Comparison of ENCODE assay signal across 8 cellular contexts in the genomic region with DNA sequence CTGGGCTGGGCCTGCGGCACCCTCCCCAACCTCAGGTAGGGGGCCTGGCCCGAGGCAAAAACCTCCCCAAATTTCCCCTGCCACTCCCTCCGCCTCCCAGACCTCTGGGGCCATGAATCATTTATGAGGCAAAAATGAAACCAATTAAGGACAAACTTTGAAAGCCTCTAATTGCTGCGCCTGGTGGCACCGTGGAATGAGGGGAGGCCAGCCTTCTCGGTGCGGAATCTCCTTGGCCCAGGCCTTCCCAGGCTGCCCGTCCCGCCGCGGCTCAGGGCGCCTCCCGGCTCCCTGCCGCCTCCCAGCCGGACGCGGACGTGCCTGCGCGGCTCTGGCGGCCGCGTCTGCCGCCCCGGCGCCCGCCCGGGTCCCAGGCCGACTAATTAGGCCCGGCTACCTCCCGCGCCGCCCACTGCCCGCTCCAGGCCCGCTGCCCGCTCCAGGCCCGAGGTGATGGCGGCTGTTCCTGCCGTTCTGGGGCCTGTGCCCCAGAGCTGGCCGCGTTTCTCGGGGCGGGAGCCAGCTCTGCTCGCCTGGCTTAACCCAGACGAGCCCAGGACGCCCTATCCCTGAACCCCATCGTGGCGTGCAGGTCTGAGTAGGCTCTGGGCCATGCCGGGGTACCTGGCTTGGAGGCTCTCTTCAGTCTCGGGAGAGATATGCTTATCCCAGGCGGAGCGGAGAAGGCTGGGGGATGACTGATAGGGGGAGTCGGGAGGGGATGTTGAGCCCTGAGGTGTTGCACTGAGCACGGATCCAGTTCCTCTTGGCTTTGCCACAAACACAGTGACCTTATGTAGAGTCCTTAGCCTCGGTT. TPM values are rescaled to one million over a fixed set of nuclear protein-coding genes. Genes with fewer than 3 reads are reported as not detected.
DNase-seq lines count a peak whose midpoint lies in the region; ATAC-seq and TF ChIP-seq lines count a peak whose summit lies in the region.

No MANE protein-coding gene starts in this region.

- peak overlapping the region; percentile 70 for H3K4me2 ChIP-seq in Karpas-422 (ENCODE audit: low read depth, low read length, poor library complexity, severe bottlenecking)

- H3K9me3 ChIP-seq in Karpas-422 (ENCODE audit: low read length) (no peaks in the 10 kb centered on the region), gastroesophageal sphincter (no peaks in the 10 kb centered on the region), psoas muscle (no peaks in the 10 kb centered on the region)

- TF ChIP-seq EP300 in gastroesophageal sphincter (IDR thresholded peaks at IDR 0.05): no peak

- H4K20me1 ChIP-seq in Karpas-422 (ENCODE audit: insufficient read depth, low read depth, low read length): no peaks in the 10 kb centered on the region

- no peaks in the 10 kb centered on the region for H3K9me2 ChIP-seq in Karpas-422 (replicated peaks; ENCODE audit: insufficient read depth, low read length)

- intact Hi-C loops in psoas muscle (cut with DNase I): no loop called here

- TF ChIP-seq POLR2A in gastroesophageal sphincter (IDR thresholded peaks at IDR 0.05): peak; percentile 54 to 62

- peak overlapping the region; percentile 63; the same call in 1 of the 2 replicates for H2AFZ ChIP-seq in Karpas-422 (ENCODE audit: low read length)

- peak; percentile 85 for DNase-seq in EH (ENCODE audit: low read depth)
- no peak for DNase-seq in Karpas-422
- DNase-seq in activated gamma-delta T cell (lab: John Stamatoyannopoulos, UW): peak; percentile 15
- peak; percentile 71 to 82 for DNase-seq in psoas muscle
- no peak for DNase-seq in NCI-H82 treated with DMSO at 0.1 percent for 48 hours (lab: John Stamatoyannopoulos, UW; ENCODE audit: unreplicated experiment)
- no peak for DNase-seq in NCI-H510A (lab: John Stamatoyannopoulos, UW)
- DNase-seq in NCI-H1105 treated with DMSO at 0.1 percent for 48 hours (lab: John Stamatoyannopoulos, UW): no peak

- H3K4me1 ChIP-seq in Karpas-422 (ENCODE audit: low read length) (peaks cover 44% of the 10 kb centered on the region), gastroesophageal sphincter (peaks cover 0 to 100% (median 41%) of the 10 kb centered on the region in 3 donors), psoas muscle (peaks cover 97% of the 10 kb centered on the region)

- H3K4me3 ChIP-seq in Karpas-422 (ENCODE audit: low read length) (peak overlapping the region; percentile 60), gastroesophageal sphincter (peak overlapping the region; percentile 7 to 61), psoas muscle (peak overlapping the region; percentile 67)

- no peak overlapping the region for H3K27ac ChIP-seq in Karpas-422 (ENCODE audit: low read length)
- peak overlapping the region; percentile 65 to 94 (median 92) for H3K27ac ChIP-seq in gastroesophageal sphincter
- peak overlapping the region; percentile 98 for H3K27ac ChIP-seq in psoas muscle

- TF ChIP-seq CTCF in gastroesophageal sphincter (IDR thresholded peaks at IDR 0.05) (peak in 1 of 4 experiments; percentile 4), psoas muscle (IDR thresholded peaks at IDR 0.05) (no peak)

- no peaks in the 10 kb centered on the region; the same call in 1 of the 2 replicates for H3K27me3 ChIP-seq in Karpas-422 (ENCODE audit: low read length)
- no peaks in the 10 kb centered on the region for H3K27me3 ChIP-seq in gastroesophageal sphincter
- no peaks in the 10 kb centered on the region for H3K27me3 ChIP-seq in psoas muscle (ENCODE audit: insufficient read depth in 3 of 3, low read length in 2 of 3)

- H3K79me2 ChIP-seq in Karpas-422 (ENCODE audit: low read length): no peaks in the 10 kb centered on the region

- WGBS in gastroesophageal sphincter (ENCODE audit: low coverage in 1 of 2), 2 donors: 3% methylated on average over 3 of the region's 55 CpGs; no CpG with 5 or more reads in 1 of the 2 donors
- WGBS in psoas muscle, 3 donors: 2 to 4% (median 2%) methylated on average over 31 to 55 of the region's 55 CpGs

- no peaks in the 10 kb centered on the region for H3K36me3 ChIP-seq in Karpas-422 (ENCODE audit: insufficient read depth, low read length)
- H3K36me3 ChIP-seq in gastroesophageal sphincter: no peaks in the 10 kb centered on the region
- no peaks in the 10 kb centered on the region for H3K36me3 ChIP-seq in psoas muscle (ENCODE audit: insufficient read depth in 1 of 2, low read depth in 1 of 2)

- ATAC-seq in gastroesophageal sphincter (peak; percentile 56), psoas muscle (peak; percentile 39 to 52 (median 44))

- H3K9ac ChIP-seq in Karpas-422 (ENCODE audit: low read length): peak overlapping the region; percentile 62

RNA-seq across cellular contexts. Expression of gene CXXC5, which starts 20.1 kb away (rescaled TPM):
- 2.8 and 2.9 TPM in 2 replicates for total RNA-seq in Karpas-422 (2014; rRNA removed; shearing (Covaris generic); ENCODE audit: low replicate concordance)
- total RNA-seq in gastroesophageal sphincter: 10 to 100 TPM; 30.0 to 50.7 (median 35.1) TPM
- 10 to 100 TPM; 31.9 to 88.3 (median 48.5) TPM for total RNA-seq in psoas muscle
- 10 to 100 TPM; 24.5 to 48.5 (median 27.0) TPM for polyA plus RNA-seq in psoas muscle

Comparison
In these comparisons a context has a peak if more than half of its experiments do, and no peak if none do; other contexts are left out.
1. DNase-seq: peak in EH (single experiment), activated gamma-delta T cell (single experiment) and psoas muscle (2 of 2); none in Karpas-422 (single experiment), NCI-H82 treated with DMSO at 0.1 percent for 48 hours (single experiment), NCI-H510A (single experiment) and NCI-H1105 treated with DMSO at 0.1 percent for 48 hours (single experiment).
2. Peak in every context shown above with its lines, with median percentiles within 50 percentile points of each other: H3K4me3 ChIP-seq.